Comparison of ENCODE assay signal across 8 cellular contexts in the genomic region with DNA sequence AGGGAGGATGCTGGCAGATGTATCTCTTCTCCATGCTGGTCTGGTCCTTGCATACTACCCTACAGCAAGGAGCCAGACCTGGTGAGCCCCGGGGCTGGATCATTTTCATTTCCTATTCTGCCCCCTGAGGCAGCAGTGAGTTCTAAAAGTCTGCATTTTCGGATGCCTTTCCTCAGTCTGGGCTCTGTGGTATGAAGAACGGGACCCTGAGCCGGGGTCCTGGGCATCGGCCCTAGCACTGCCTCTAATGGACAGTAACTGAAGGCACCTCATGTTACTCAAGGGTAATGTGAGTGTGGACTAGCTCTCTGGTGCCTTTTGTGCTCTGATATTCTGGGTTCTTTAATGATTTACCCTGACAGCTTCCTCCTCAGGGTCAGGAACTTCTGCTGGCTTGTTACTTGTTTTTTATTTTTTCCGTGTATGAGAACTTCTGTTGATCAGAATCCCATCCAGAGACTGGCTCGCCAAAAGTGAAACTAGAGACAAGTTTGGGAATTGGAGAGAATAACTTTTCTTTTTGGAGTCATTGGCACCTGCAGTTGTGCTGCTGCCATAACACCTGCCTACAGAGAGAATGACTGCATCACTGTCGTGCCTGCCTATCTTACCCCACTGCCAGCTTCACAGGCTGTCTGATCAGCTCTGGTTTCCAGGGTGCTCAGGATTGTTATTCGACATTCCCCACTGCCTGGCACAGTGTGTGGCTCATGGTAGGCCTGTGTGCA.
A peak's percentile ranks its signal among the peaks of the same experiment; 100 is the strongest.
DNase-seq lines count a peak whose midpoint lies in the region; ATAC-seq and TF ChIP-seq lines count a peak whose summit lies in the region.

No MANE protein-coding gene starts in this region.

- H3K36me3 Mint-ChIP-seq in T-cell = peaks cover 12% of the 10 kb centered on the region

- WGBS in thyroid gland, 2 donors = 59 to 70% methylated on average over 9 of the region's 9 CpGs

- no peak for TF ChIP-seq CTCF in thyroid gland (IDR thresholded peaks at IDR 0.05)

- CTCF ChIA-PET in T-cell (lab: Charles Lee) = interaction anchor here in 1 of 2 donors (0.6 to 0.9 kb wide), 4 partner anchors 9 to 84 kb away, joined by 3 to 12 read pairs (median 4); no protein-coding TSS in a partner anchor

- H3K27me3 ChIP-seq in thyroid gland = no peaks in the 10 kb centered on the region

- ATAC-seq in T-cell (replicated peaks in 1 of 4) (peak; percentile 33 to 47 (median 40)), GM21717 (IDR thresholded peaks at IDR 0.05; ENCODE audit: unreplicated experiment) (no peak)

- peak overlapping the region; percentile 28 to 71 (median 63) for H3K27ac ChIP-seq in thyroid gland

- H3K4me3 Mint-ChIP-seq in T-cell = peak overlapping the region; percentile 15 to 71 (median 48)

- no peaks in the 10 kb centered on the region for H3K27me3 Mint-ChIP-seq in T-cell

- no peak overlapping the region for H3K4me3 ChIP-seq in thyroid gland (replicated peaks in 1 of 3)

- intact Hi-C loops in thyroid gland (cut with DNase I) = no loop called here

- POLR2A ChIA-PET in T-cell (lab: Charles Lee) = no interaction called here

- H3K27ac Mint-ChIP-seq in T-cell = peak overlapping the region; percentile 90 to 91

- H3K4me1 Mint-ChIP-seq in T-cell = peaks cover 79 to 83% (median 83%) of the 10 kb centered on the region in 3 donors

- H3K9me3 ChIP-seq in thyroid gland = no peaks in the 10 kb centered on the region

- peaks cover 59 to 68% of the 10 kb centered on the region in 2 donors for H3K4me1 ChIP-seq in thyroid gland

- H3K36me3 ChIP-seq in thyroid gland = no peaks in the 10 kb centered on the region

- TF ChIP-seq POLR2A in thyroid gland (IDR thresholded peaks at IDR 0.05) = no peak

- H3K9me3 Mint-ChIP-seq in T-cell = no peaks in the 10 kb centered on the region

- peak; percentile 41 for DNase-seq in activated CD4-positive, alpha-beta T cell treated with anti-CD3 and anti-CD28 coated beads for 48 hours
- DNase-seq in activated CD4-positive, alpha-beta T cell treated with anti-CD3 and anti-CD28 coated beads, Interleukin-2, amount 50 U/mL, for 48 hours = no peak
- peak in 1 of 34 experiments; percentile 11 for DNase-seq in T-cell
- peak; percentile 24 for DNase-seq in iPS-NIHi7 (ENCODE audit: extremely low spot score)
- DNase-seq in thyroid gland = no peak
- no peak for DNase-seq in occipital lobe (lab: John Stamatoyannopoulos, UW)
- no peak for DNase-seq in NOMO-1 treated with dmso at 0.1 percent for 144 hours (lab: John Stamatoyannopoulos, UW; ENCODE audit: unreplicated experiment)

Comparison
In these comparisons a context has a peak if more than half of its experiments do, and no peak if none do; other contexts are left out.
1. DNase-seq: peak in activated CD4-positive, alpha-beta T cell treated with anti-CD3 and anti-CD28 coated beads for 48 hours (single experiment) and iPS-NIHi7 (single experiment); none in activated CD4-positive, alpha-beta T cell treated with anti-CD3 and anti-CD28 coated beads, Interleukin-2, amount 50 U/mL, for 48 hours (0 of 2), thyroid gland (0 of 2), occipital lobe (single experiment) and NOMO-1 treated with dmso at 0.1 percent for 144 hours (single experiment).